8 cellular contexts compared by ENCODE assay signal in genomic region chr1:228004331-228004871, GRCh38. TPM values are rescaled to one million over a fixed set of nuclear protein-coding genes. Genes with fewer than 3 reads are reported as not detected.
DNase-seq lines count a peak whose midpoint lies in the region; ATAC-seq and TF ChIP-seq lines count a peak whose summit lies in the region.

No MANE protein-coding gene starts in this region.

- peak; percentile 32 for DNase-seq in ACHN
- peak; percentile 52 for DNase-seq in NCI-H82 (lab: John Stamatoyannopoulos, UW)
- peak; percentile 41 to 60 for DNase-seq in erythroblast (lab: John Stamatoyannopoulos, UW)
- DNase-seq in progenitor cell of endocrine pancreas (ENCODE audit: low spot score, unreplicated experiment), result no peak
- no peak for DNase-seq in activated CD4-positive, alpha-beta T cell treated with anti-CD3 and anti-CD28 coated beads, Interleukin-2, amount 10 ng/mL, durations not matched to agents 7 days and 5 days

- ATAC-seq in HG02763 (IDR thresholded peaks at IDR 0.05; ENCODE audit: unreplicated experiment) (no peak), GM21390 (IDR thresholded peaks at IDR 0.05; ENCODE audit: unreplicated experiment) (no peak)

- H3K9me3 Mint-ChIP-seq in progenitor cell of endocrine pancreas (ENCODE audit: low read depth), result no peaks in the 10 kb centered on the region
- H3K9me3 Mint-ChIP-seq in activated CD4-positive, alpha-beta T cell treated with anti-CD3 and anti-CD28 coated beads, Interleukin-2, amount 10 ng/mL, durations not matched to agents 7 days and 5 days, result no peaks in the 10 kb centered on the region

- no peak overlapping the region for H3K27ac Mint-ChIP-seq in progenitor cell of endocrine pancreas
- H3K27ac Mint-ChIP-seq in activated CD4-positive, alpha-beta T cell treated with anti-CD3 and anti-CD28 coated beads, Interleukin-2, amount 10 ng/mL, durations not matched to agents 7 days and 5 days, result no peak overlapping the region

- peaks cover 78% of the 10 kb centered on the region for H3K27me3 Mint-ChIP-seq in progenitor cell of endocrine pancreas
- peaks cover 52% of the 10 kb centered on the region for H3K27me3 Mint-ChIP-seq in activated CD4-positive, alpha-beta T cell treated with anti-CD3 and anti-CD28 coated beads, Interleukin-2, amount 10 ng/mL, durations not matched to agents 7 days and 5 days

- no peak overlapping the region for H3K4me3 Mint-ChIP-seq in progenitor cell of endocrine pancreas (ENCODE audit: low read depth)
- H3K4me3 Mint-ChIP-seq in activated CD4-positive, alpha-beta T cell treated with anti-CD3 and anti-CD28 coated beads, Interleukin-2, amount 10 ng/mL, durations not matched to agents 7 days and 5 days, result no peak overlapping the region

- H3K4me1 Mint-ChIP-seq in progenitor cell of endocrine pancreas (ENCODE audit: low read depth), result peaks cover 3% of the 10 kb centered on the region
- peaks cover 12% of the 10 kb centered on the region for H3K4me1 Mint-ChIP-seq in activated CD4-positive, alpha-beta T cell treated with anti-CD3 and anti-CD28 coated beads, Interleukin-2, amount 10 ng/mL, durations not matched to agents 7 days and 5 days

- in situ Hi-C loops in ACHN (cut with HindIII; ENCODE audit: low pct_ligation_motif_present, low pct_unique_long_range_greater_than_20kb, low sequenced_read_pairs), result no loop called here

- POLR2A ChIA-PET in activated CD4-positive, alpha-beta T cell treated with anti-CD3 and anti-CD28 coated beads, Interleukin-2, amount 10 ng/mL, durations not matched to agents 7 days and 5 days (lab: Charles Lee), result interaction anchor here (0.6 kb wide), 1 partner anchor 460 kb away, joined by 3 read pairs; no protein-coding TSS in a partner anchor

- TF ChIP-seq CTCF in GM12873 (IDR thresholded peaks at IDR 0.05; ENCODE audit: insufficient read depth, low read depth, low read length, missing control alignments) (peak; percentile 71), progenitor cell of endocrine pancreas (IDR thresholded peaks at IDR 0.05; ENCODE audit: unreplicated experiment) (peak; percentile 71)

- no peaks in the 10 kb centered on the region for H3K36me3 Mint-ChIP-seq in progenitor cell of endocrine pancreas (ENCODE audit: insufficient read depth)
- no peaks in the 10 kb centered on the region for H3K36me3 Mint-ChIP-seq in activated CD4-positive, alpha-beta T cell treated with anti-CD3 and anti-CD28 coated beads, Interleukin-2, amount 10 ng/mL, durations not matched to agents 7 days and 5 days (ENCODE audit: low read depth)

- CTCF ChIA-PET in activated CD4-positive, alpha-beta T cell treated with anti-CD3 and anti-CD28 coated beads, Interleukin-2, amount 10 ng/mL, durations not matched to agents 7 days and 5 days (lab: Charles Lee), result interaction anchor here (0.5 to 1.3 kb wide), 2 partner anchors 25 to 90 kb away, joined by 3 to 4 read pairs; no protein-coding TSS in a partner anchor

- no peak for TF ChIP-seq POLR2A in erythroblast (IDR thresholded peaks at IDR 0.05; ENCODE audit: low read length)

RNA-seq across cellular contexts. Expression of gene WNT3A, which starts 2.4 kb away (rescaled TPM):
- not detected in 2 replicates for total RNA-seq in progenitor cell of endocrine pancreas
- not detected for total RNA-seq in activated CD4-positive, alpha-beta T cell treated with anti-CD3 and anti-CD28 coated beads, Interleukin-2, amount 10 ng/mL, durations not matched to agents 7 days and 5 days

RNA-seq across cellular contexts. Expression of gene WNT9A, which starts 56.7 kb away (rescaled TPM):
- total RNA-seq in progenitor cell of endocrine pancreas, result 1.2 TPM in 2 replicates
- under 1 TPM; 0.32 to 0.40 TPM for total RNA-seq in activated CD4-positive, alpha-beta T cell treated with anti-CD3 and anti-CD28 coated beads, Interleukin-2, amount 10 ng/mL, durations not matched to agents 7 days and 5 days

Comparison
In these comparisons a context has a peak if more than half of its experiments do, and no peak if none do; other contexts are left out.
1. DNase-seq: peak in ACHN (single experiment), NCI-H82 (single experiment) and erythroblast (2 of 2); none in progenitor cell of endocrine pancreas (single experiment) and activated CD4-positive, alpha-beta T cell treated with anti-CD3 and anti-CD28 coated beads, Interleukin-2, amount 10 ng/mL, durations not matched to agents 7 days and 5 days (single experiment).